ENCODE assay signal across 1 cellular context in the genomic region with DNA sequence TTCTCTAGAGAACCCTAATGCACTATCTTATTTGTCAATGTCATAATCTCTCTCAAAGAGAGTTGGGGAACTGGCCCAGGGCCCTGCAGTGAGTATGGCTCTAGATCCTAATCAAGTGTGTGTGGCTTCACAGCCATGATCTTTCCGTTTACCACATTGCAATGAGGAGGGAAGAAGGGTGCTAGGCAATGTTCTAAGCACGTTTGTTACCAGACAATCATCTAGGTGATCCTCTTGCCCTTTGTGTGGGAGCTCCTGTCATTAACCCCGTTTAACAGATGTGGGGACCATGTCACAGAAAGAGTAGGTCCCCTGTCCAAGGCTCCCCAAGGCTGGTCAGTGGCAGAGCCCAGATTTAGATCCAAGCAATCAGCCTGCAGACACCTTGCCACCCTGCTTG.
TF ChIP-seq lines count a peak whose summit lies in the region.

No MANE protein-coding gene starts in this region.

TF ChIP-seq in H1, 55 proteins besides CTCF, POLR2A, EP300 and RAD21:
- TF ChIP-seq SRF (IDR thresholded peaks at IDR 0.05; ENCODE audit: low read depth, low read length) (no peak), CHD2 (IDR thresholded peaks at IDR 0.05; ENCODE audit: low read length) (no peak), JUND (IDR thresholded peaks at IDR 0.05; ENCODE audit: low read length) (no peak), MAFK (IDR thresholded peaks at IDR 0.05; ENCODE audit: low read depth, low read length) (no peak), HDAC2 (IDR thresholded peaks at IDR 0.05; ENCODE audit: borderline replicate concordance in 1 of 2, low read depth in 2 of 2, low read length in 2 of 2) (no peak), KDM5A (IDR thresholded peaks at IDR 0.05; ENCODE audit: low read length) (no peak), KDM1A (IDR thresholded peaks at IDR 0.05; ENCODE audit: borderline replicate concordance, low read length) (no peak), GTF2F1 (IDR thresholded peaks at IDR 0.05; ENCODE audit: borderline replicate concordance, low read depth, low read length) (no peak), SUZ12 (IDR thresholded peaks at IDR 0.05; ENCODE audit: low read length) (no peak), SP2 (IDR thresholded peaks at IDR 0.05; ENCODE audit: low read length) (no peak), SP1 (IDR thresholded peaks at IDR 0.05; ENCODE audit: low read depth, low read length) (no peak), HDAC6 (IDR thresholded peaks at IDR 0.05; ENCODE audit: low read depth, low read length) (no peak)
- TF ChIP-seq, protein P1, sequence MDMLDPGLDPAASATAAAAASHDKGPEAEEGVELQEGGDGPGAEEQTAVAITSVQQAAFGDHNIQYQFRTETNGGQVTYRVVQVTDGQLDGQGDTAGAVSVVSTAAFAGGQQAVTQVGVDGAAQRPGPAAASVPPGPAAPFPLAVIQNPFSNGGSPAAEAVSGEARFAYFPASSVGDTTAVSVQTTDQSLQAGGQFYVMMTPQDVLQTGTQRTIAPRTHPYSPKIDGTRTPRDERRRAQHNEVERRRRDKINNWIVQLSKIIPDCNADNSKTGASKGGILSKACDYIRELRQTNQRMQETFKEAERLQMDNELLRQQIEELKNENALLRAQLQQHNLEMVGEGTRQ (IDR thresholded peaks at IDR 0.05; ENCODE audit: low read length) = no peak
- TF ChIP-seq, protein P2, sequence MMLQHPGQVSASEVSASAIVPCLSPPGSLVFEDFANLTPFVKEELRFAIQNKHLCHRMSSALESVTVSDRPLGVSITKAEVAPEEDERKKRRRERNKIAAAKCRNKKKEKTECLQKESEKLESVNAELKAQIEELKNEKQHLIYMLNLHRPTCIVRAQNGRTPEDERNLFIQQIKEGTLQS (IDR thresholded peaks at IDR 0.05; ENCODE audit: insufficient read depth, low read depth, low read length) = no peak
TF ChIP-seq in H1: peak in this region for 0.
